ENCODE assay signal across 27 cellular contexts in the genomic region with DNA sequence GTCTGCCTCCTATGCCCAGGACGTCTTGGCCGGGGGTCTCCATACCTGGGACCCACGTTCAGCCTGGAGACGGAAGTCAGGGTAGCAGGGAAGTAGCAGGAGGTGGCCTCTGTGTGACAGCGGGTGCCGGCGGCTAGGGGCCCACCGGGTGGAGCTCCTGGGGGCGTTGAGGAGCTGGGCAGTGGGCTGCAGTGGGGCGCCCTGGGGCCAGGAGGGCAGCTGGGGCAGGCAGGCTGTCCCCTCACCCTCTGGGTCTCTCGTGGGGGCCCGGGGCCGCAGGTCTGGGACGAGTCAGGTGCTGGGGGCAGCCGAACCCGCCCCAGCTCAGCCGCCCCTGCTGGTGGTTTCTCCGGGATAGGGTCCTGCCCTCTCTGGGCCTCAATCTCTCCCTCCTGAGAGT. TPM values are rescaled to one million over a fixed set of nuclear protein-coding genes. Genes with fewer than 3 reads are reported as not detected.
"Had no signal": no experiment of that assay in that cellular context is flagged by ENCODE, and none has a peak within 500 bp of the region (broad histone marks: within the 10 kb centered on the region; RNA-seq: fewer than 3 reads in every experiment).

No MANE protein-coding gene starts in this region.

- ATAC-seq: activated CD4-positive, alpha-beta T cell treated with anti-CD3 and anti-CD28 coated beads for 36 hours; activated CD8-positive, alpha-beta memory T cell treated with anti-CD3 and anti-CD28 coated beads, Interleukin-2, amount 10 ng/mL, durations not matched to agents 7 days and 5 days; activated CD8-positive, alpha-beta T cell treated with anti-CD3 and anti-CD28 coated beads, Interleukin-2, amount 10 ng/mL, durations not matched to agents 7 days and 5 days; activated naive CD8-positive, alpha-beta T cell treated with anti-CD3 and anti-CD28 coated beads, Interleukin-2, amount 50 U/mL, for 24 hours; body of pancreas had no signal

- H3K27me3 ChIP-seq: body of pancreas had no signal

- DNase-seq: activated CD4-positive, alpha-beta memory T cell treated with anti-CD3 and anti-CD28 coated beads for 36 hours; activated CD4-positive, alpha-beta T cell treated with anti-CD3 and anti-CD28 coated beads for 36 hours; activated CD4-positive, alpha-beta T cell treated with anti-CD3 and anti-CD28 coated beads, Interleukin-2, amount 10 ng/mL, durations not matched to agents 24 days and 14 days; activated CD4-positive, CD25-positive, alpha-beta regulatory T cell; activated CD4-positive, CD25-positive, alpha-beta regulatory T cell treated with anti-CD3 and anti-CD28 coated beads, Interleukin-2, amount 50 U/mL, for 72 hours; activated CD8-positive, alpha-beta memory T cell treated with anti-CD3 and anti-CD28 coated beads, Interleukin-2, amount 10 ng/mL, durations not matched to agents 7 days and 5 days; activated CD8-positive, alpha-beta memory T cell treated with anti-CD3 and anti-CD28 coated beads, Interleukin-2, amount 50 U/mL, for 4 hours; activated CD8-positive, alpha-beta T cell treated with anti-CD3 and anti-CD28 coated beads, Interleukin-2, amount 10 ng/mL, durations not matched to agents 7 days and 5 days; activated effector memory CD4-positive, alpha-beta T cell treated with anti-CD3 and anti-CD28 coated beads, Interleukin-2, amount 50 U/mL, for 16 hours; activated naive CD4-positive, alpha-beta T cell treated with anti-CD3 and anti-CD28 coated beads for 36 hours; activated naive CD8-positive, alpha-beta T cell treated with anti-CD3 and anti-CD28 coated beads for 36 hours; activated naive CD8-positive, alpha-beta T cell treated with anti-CD3 and anti-CD28 coated beads, Interleukin-2, amount 50 U/mL, for 24 hours; activated T-cell treated with anti-CD3 and anti-CD28 coated beads, Interleukin-2, amount 50 U/mL, for 1 hour; activated T-cell treated with anti-CD3 and anti-CD28 coated beads, Interleukin-2, amount 50 U/mL, for 48 hours; adrenal gland; amygdala; aorta; body of pancreas; caudate nucleus; effector CD8-positive, alpha-beta T cell; esophagus squamous epithelium; head of caudate nucleus; T-helper 2 cell had no signal

- H3K4me1 ChIP-seq: adrenal gland, body of pancreas had no signal

- H3K27ac ChIP-seq: adrenal gland, body of pancreas had no signal

- FAIRE-seq: colon, endometrium, endothelial cell of umbilical vein, frontal cortex had no signal

- H3K36me3 ChIP-seq: adrenal gland, esophagus squamous epithelium had no signal

- H3K9me3 ChIP-seq: adrenal gland had no signal

- H3K4me3 ChIP-seq: adrenal gland, body of pancreas had no signal

RNA-seq across cellular contexts. Expression of gene PLCH2, which starts 49.0 kb away (rescaled TPM):
- polyA plus RNA-seq: aorta had no signal
